ENCODE assay signal across 8 cellular contexts in genomic region chr13:98977568-98978270, GRCh38. TPM values are rescaled to one million over a fixed set of nuclear protein-coding genes. Genes with fewer than 3 reads are reported as not detected.
A peak's percentile ranks its signal among the peaks of the same experiment; 100 is the strongest.
DNase-seq lines count a peak whose midpoint lies in the region; ATAC-seq lines count a peak whose summit lies in the region.

A gene with protein sequence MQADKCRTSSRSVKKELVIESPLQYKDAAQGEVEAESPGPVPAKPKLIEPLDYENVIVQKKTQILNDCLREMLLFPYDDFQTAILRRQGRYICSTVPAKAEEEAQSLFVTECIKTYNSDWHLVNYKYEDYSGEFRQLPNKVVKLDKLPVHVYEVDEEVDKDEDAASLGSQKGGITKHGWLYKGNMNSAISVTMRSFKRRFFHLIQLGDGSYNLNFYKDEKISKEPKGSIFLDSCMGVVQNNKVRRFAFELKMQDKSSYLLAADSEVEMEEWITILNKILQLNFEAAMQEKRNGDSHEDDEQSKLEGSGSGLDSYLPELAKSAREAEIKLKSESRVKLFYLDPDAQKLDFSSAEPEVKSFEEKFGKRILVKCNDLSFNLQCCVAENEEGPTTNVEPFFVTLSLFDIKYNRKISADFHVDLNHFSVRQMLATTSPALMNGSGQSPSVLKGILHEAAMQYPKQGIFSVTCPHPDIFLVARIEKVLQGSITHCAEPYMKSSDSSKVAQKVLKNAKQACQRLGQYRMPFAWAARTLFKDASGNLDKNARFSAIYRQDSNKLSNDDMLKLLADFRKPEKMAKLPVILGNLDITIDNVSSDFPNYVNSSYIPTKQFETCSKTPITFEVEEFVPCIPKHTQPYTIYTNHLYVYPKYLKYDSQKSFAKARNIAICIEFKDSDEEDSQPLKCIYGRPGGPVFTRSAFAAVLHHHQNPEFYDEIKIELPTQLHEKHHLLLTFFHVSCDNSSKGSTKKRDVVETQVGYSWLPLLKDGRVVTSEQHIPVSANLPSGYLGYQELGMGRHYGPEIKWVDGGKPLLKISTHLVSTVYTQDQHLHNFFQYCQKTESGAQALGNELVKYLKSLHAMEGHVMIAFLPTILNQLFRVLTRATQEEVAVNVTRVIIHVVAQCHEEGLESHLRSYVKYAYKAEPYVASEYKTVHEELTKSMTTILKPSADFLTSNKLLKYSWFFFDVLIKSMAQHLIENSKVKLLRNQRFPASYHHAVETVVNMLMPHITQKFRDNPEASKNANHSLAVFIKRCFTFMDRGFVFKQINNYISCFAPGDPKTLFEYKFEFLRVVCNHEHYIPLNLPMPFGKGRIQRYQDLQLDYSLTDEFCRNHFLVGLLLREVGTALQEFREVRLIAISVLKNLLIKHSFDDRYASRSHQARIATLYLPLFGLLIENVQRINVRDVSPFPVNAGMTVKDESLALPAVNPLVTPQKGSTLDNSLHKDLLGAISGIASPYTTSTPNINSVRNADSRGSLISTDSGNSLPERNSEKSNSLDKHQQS (N-terminal part only) (minus strand): TSS chr13:98978064. CDS start chr13:98977909, 155 bp downstream.

- DNase-seq in NCI-H1417 (lab: John Stamatoyannopoulos, UW), result peak in 2 of 3 experiments; percentile 28 to 67
- no peak for DNase-seq in NCI-H1417 treated with DMSO at 0.1 percent for 48 hours (lab: John Stamatoyannopoulos, UW)
- DNase-seq in amygdala (lab: John Stamatoyannopoulos, UW), result peak in 54 of 56 donors; percentile 23 to 89 (median 69)
- peak; percentile 82 for DNase-seq in left ventricle myocardium superior
- no peak for DNase-seq in posterior vena cava (ENCODE audit: low spot score)
- no peak for DNase-seq in NCI-H2107 (lab: John Stamatoyannopoulos, UW)

- intact Hi-C loops in left ventricle myocardium superior (cut with micrococcal nuclease), result no loop called here
- intact Hi-C loops in posterior vena cava (cut with DNase I), result no loop called here

- ATAC-seq in left ventricle myocardium superior (peak; percentile 94), HG03342 (IDR thresholded peaks at IDR 0.05; ENCODE audit: unreplicated experiment) (no peak), HG02588 (IDR thresholded peaks at IDR 0.05; ENCODE audit: unreplicated experiment) (no peak)

RNA-seq across cellular contexts. Expression of the gene that starts here (rescaled TPM):
- total RNA-seq in left ventricle myocardium superior (39.6 TPM), posterior vena cava (10 to 100 TPM; 85.3 to 91.7 TPM)

Comparison
In these comparisons a context has a peak if more than half of its experiments do, and no peak if none do; other contexts are left out.
1. DNase-seq: peak in NCI-H1417 (2 of 3), amygdala (54 of 56) and left ventricle myocardium superior (single experiment); none in NCI-H1417 treated with DMSO at 0.1 percent for 48 hours (single experiment), posterior vena cava (single experiment) and NCI-H2107 (single experiment).